ENCODE assay signal across 33 cellular contexts in genomic region chr12:111040690-111041089, GRCh38. TPM values are rescaled to one million over a fixed set of nuclear protein-coding genes. Genes with fewer than 3 reads are reported as not detected.
"Had no signal": no experiment of that assay in that cellular context is flagged by ENCODE, and none has a peak within 500 bp of the region (broad histone marks: within the 10 kb centered on the region; RNA-seq: fewer than 3 reads in every experiment).

No MANE protein-coding gene starts in this region.

- FAIRE-seq: RCC 7860 had no signal

- H3K27ac ChIP-seq: brain microvascular endothelial cell, PC-9, RWPE1, WERI-Rb-1 had no signal

- H3K27ac Mint-ChIP-seq: activated CD4-positive, alpha-beta memory T cell treated with anti-CD3 and anti-CD28 coated beads, Interleukin-2, amount 10 ng/mL, durations not matched to agents 7 days and 5 days; activated CD8-positive, alpha-beta memory T cell treated with anti-CD3 and anti-CD28 coated beads, Interleukin-2, amount 10 ng/mL, durations not matched to agents 7 days and 5 days; activated naive CD8-positive, alpha-beta T cell treated with anti-CD3 and anti-CD28 coated beads for 36 hours had no signal

- DNase-seq: activated CD4-positive, alpha-beta memory T cell treated with anti-CD3 and anti-CD28 coated beads, Interleukin-2, amount 10 ng/mL, durations not matched to agents 7 days and 5 days; activated CD4-positive, alpha-beta T cell treated with anti-CD3 and anti-CD28 coated beads for 1 hour; activated CD4-positive, alpha-beta T cell treated with anti-CD3 and anti-CD28 coated beads for 48 hours; activated CD4-positive, CD25-positive, alpha-beta regulatory T cell; activated CD8-positive, alpha-beta memory T cell treated with anti-CD3 and anti-CD28 coated beads for 24 hours; activated CD8-positive, alpha-beta memory T cell treated with anti-CD3 and anti-CD28 coated beads, Interleukin-2, amount 10 ng/mL, durations not matched to agents 7 days and 5 days; activated CD8-positive, alpha-beta memory T cell treated with anti-CD3 and anti-CD28 coated beads, Interleukin-2, amount 50 U/mL, for 48 hours; activated effector memory CD4-positive, alpha-beta T cell treated with Interleukin-2 at 50 U/mL for 16 hours; activated naive CD4-positive, alpha-beta T cell treated with anti-CD3 and anti-CD28 coated beads, Interleukin-2, amount 50 U/mL, for 16 hours; activated naive CD8-positive, alpha-beta T cell treated with anti-CD3 and anti-CD28 coated beads for 36 hours; activated T-cell treated with anti-CD3 and anti-CD28 coated beads, Interleukin-2, amount 50 U/mL, for 48 hours; amniotic stem cell; aorta; brain microvascular endothelial cell; central memory CD4-positive, alpha-beta T cell; MV-4-11; NCI-H1092 treated with DMSO at 0.1 percent for 48 hours; NCI-H1417; NCI-H146; NCI-H187; NCI-H2029 treated with DMSO at 0.1 percent for 48 hours; NCI-H2107; NCI-H2171; NCI-H510A; NCI-H526; NCI-H748 treated with DMSO at 0.1 percent for 48 hours; PC-9; Right ventricle myocardium superior; T1000; WERI-Rb-1 had no signal

- H3K4me3 ChIP-seq: PC-9 had no signal

- H2AFZ ChIP-seq: PC-9 had no signal

- H3K4me3 Mint-ChIP-seq: activated CD4-positive, alpha-beta memory T cell treated with anti-CD3 and anti-CD28 coated beads, Interleukin-2, amount 10 ng/mL, durations not matched to agents 7 days and 5 days; activated CD8-positive, alpha-beta memory T cell treated with anti-CD3 and anti-CD28 coated beads, Interleukin-2, amount 10 ng/mL, durations not matched to agents 7 days and 5 days; activated naive CD8-positive, alpha-beta T cell treated with anti-CD3 and anti-CD28 coated beads for 36 hours had no signal

- H3K36me3 ChIP-seq: brain microvascular endothelial cell, WERI-Rb-1 had no signal

- ATAC-seq: activated CD8-positive, alpha-beta memory T cell treated with anti-CD3 and anti-CD28 coated beads, Interleukin-2, amount 10 ng/mL, durations not matched to agents 7 days and 5 days had no signal

- H3K36me3 Mint-ChIP-seq: activated CD8-positive, alpha-beta memory T cell treated with anti-CD3 and anti-CD28 coated beads, Interleukin-2, amount 10 ng/mL, durations not matched to agents 7 days and 5 days; activated naive CD8-positive, alpha-beta T cell treated with anti-CD3 and anti-CD28 coated beads for 36 hours had no signal

- H3K9me3 Mint-ChIP-seq: activated CD4-positive, alpha-beta memory T cell treated with anti-CD3 and anti-CD28 coated beads, Interleukin-2, amount 10 ng/mL, durations not matched to agents 7 days and 5 days; activated naive CD8-positive, alpha-beta T cell treated with anti-CD3 and anti-CD28 coated beads for 36 hours had no signal

- H3K4me2 ChIP-seq: PC-9 had no signal

RNA-seq across cellular contexts. Expression of gene CUX2, which starts 6.7 kb away (rescaled TPM):
- total RNA-seq: PC-9; Right ventricle myocardium superior; T-helper 2 cell treated with Interferon-gamma antibody and Interleukin-4, amounts not matched to agents 100 ng/mL and 5 ng/mL, for 36 hours had no signal
- polyA plus RNA-seq: aorta had no signal
